ENCODE assay signal across 1 cellular context in the genomic region with DNA sequence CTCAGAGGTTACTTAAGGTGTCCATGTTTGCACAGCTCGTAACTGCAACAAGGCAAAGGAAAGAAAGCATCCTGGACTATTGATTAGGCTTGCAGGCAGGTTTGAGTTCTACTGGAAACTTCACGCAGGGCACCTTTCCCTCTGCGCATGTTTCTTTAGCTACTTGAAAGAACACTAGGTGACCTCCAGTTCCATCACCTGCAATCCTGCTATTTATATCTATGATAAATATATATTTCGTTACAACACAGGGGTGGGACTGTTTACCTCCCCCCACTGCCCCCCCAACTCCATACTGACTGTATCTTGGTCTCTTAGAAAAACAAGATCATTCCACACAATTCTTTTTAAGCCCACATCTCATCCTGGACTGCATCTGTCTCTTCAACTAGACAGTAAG.
TF ChIP-seq lines count a peak whose summit lies in the region.

No MANE protein-coding gene starts in this region.

TF ChIP-seq in GM23338, 12 proteins besides CTCF, POLR2A, EP300 and RAD21 (continued from another document):
- TF ChIP-seq ZNF331 (CRISPR knock-in tag; IDR thresholded peaks at IDR 0.05; ENCODE audit: low read depth) (no peak), EZH2 (IDR thresholded peaks at IDR 0.05; ENCODE audit: low read depth, unreplicated experiment) (no peak)
